In genomic region chr19:11044436-11044835, GRCh38 we compare ENCODE assay signal across 16 cellular contexts. TPM values are rescaled to one million over a fixed set of nuclear protein-coding genes. Genes with fewer than 3 reads are reported as not detected.
DNase-seq lines count a peak whose midpoint lies in the region; ATAC-seq and TF ChIP-seq lines count a peak whose summit lies in the region.
"Had no signal": no experiment of that assay in that cellular context is flagged by ENCODE, and none has a peak within 500 bp of the region (broad histone marks: within the 10 kb centered on the region; RNA-seq: fewer than 3 reads in every experiment).

No MANE protein-coding gene starts in this region.

- no peaks in the 10 kb centered on the region for H3K27me3 Mint-ChIP-seq in CD4-positive, alpha-beta T cell
- peaks cover 11% of the 10 kb centered on the region for H3K27me3 Mint-ChIP-seq in glutamatergic neuron (ENCODE audit: unreplicated experiment)

- no peak overlapping the region for H3K9ac ChIP-seq in SU-DHL-6 (ENCODE audit: low read length)

- H2AFZ ChIP-seq in SU-DHL-6 (ENCODE audit: low read depth, low read length, severe bottlenecking) = no peak overlapping the region

- H3K4me1 Mint-ChIP-seq in CD4-positive, alpha-beta T cell (ENCODE audit: low read depth) = peaks cover 21% of the 10 kb centered on the region
- H3K4me1 Mint-ChIP-seq in glutamatergic neuron (ENCODE audit: low read depth, unreplicated experiment) = no peaks in the 10 kb centered on the region

- no peaks in the 10 kb centered on the region for H3K9me3 ChIP-seq in CD4-positive, alpha-beta T cell (ENCODE audit: control insufficient read depth, low read length)
- no peaks in the 10 kb centered on the region for H3K9me3 ChIP-seq in SU-DHL-6 (ENCODE audit: insufficient read depth, low read length)
- H3K9me3 ChIP-seq: SJSA1 had no signal

- H3K9me3 Mint-ChIP-seq in CD4-positive, alpha-beta T cell = no peaks in the 10 kb centered on the region
- peaks cover 17% of the 10 kb centered on the region for H3K9me3 Mint-ChIP-seq in glutamatergic neuron (ENCODE audit: unreplicated experiment)

- H3F3A ChIP-seq in SU-DHL-6 (ENCODE audit: insufficient read depth) = peaks cover 49% of the 10 kb centered on the region

- peaks cover 17% of the 10 kb centered on the region for H3K36me3 ChIP-seq in SU-DHL-6 (ENCODE audit: low read length)

- ATAC-seq in CD4-positive, alpha-beta T cell (ENCODE audit: poor library complexity) = no peak
- ATAC-seq in HG03280 (IDR thresholded peaks at IDR 0.05; ENCODE audit: unreplicated experiment) = no peak
- ATAC-seq: K562 had no signal

- intact Hi-C loops in CD4-positive, alpha-beta T cell (cut with DNase I, micrococcal nuclease) = no loop called here

- no peak overlapping the region for H3K4me3 ChIP-seq in SU-DHL-6 (ENCODE audit: insufficient read depth, low read length, poor library complexity, severe bottlenecking)
- H3K4me3 ChIP-seq: K562, SJSA1 had no signal

- CTCF ChIA-PET in CD4-positive, alpha-beta T cell (lab: Charles Lee) = interaction anchor here (1.2 kb wide), 1 partner anchor 8 kb away, joined by 6 read pairs; no protein-coding TSS in a partner anchor

- H4K20me1 ChIP-seq in SU-DHL-6 (ENCODE audit: low read depth, low read length) = no peaks in the 10 kb centered on the region

- DNase-seq in CD4-positive, alpha-beta T cell = no peak
- no peak for DNase-seq in glutamatergic neuron
- DNase-seq in renal cortical epithelial cell (ENCODE audit: low read depth) = peak; percentile 7
- no peak for DNase-seq in activated CD4-positive, alpha-beta T cell treated with anti-CD3 and anti-CD28 coated beads for 4 hours
- no peak for DNase-seq in middle frontal gyrus (ENCODE audit: extremely low spot score, low spot score)
- DNase-seq: AML-193, DMS79 treated with DMSO at 0.1 percent for 48 hours, MV-4-11, NCI-H187 treated with DMSO at 0.1 percent for 48 hours, NCI-H226, NCI-H526 had no signal

- H3K79me2 ChIP-seq in SU-DHL-6 (ENCODE audit: insufficient read depth, low read length) = no peaks in the 10 kb centered on the region

- H3K9me2 ChIP-seq in SU-DHL-6 (replicated peaks; ENCODE audit: insufficient read depth, low read length) = no peaks in the 10 kb centered on the region

- POLR2A ChIA-PET in CD4-positive, alpha-beta T cell (lab: Charles Lee) = no interaction called here

- H3K27ac Mint-ChIP-seq in CD4-positive, alpha-beta T cell = peak overlapping the region; percentile 35
- H3K27ac Mint-ChIP-seq in glutamatergic neuron (ENCODE audit: unreplicated experiment) = peak overlapping the region; percentile 54

- no peak for TF ChIP-seq CTCF in CD4-positive, alpha-beta T cell (IDR thresholded peaks at IDR 0.05)
- TF ChIP-seq CTCF in SU-DHL-6 (IDR thresholded peaks at IDR 0.05; ENCODE audit: insufficient read depth, low read length, poor library complexity, severe bottlenecking) (no peak), glutamatergic neuron (IDR thresholded peaks at IDR 0.05; ENCODE audit: partially characterized antibody, unreplicated experiment) (no peak)

- no peak overlapping the region for H3K4me3 Mint-ChIP-seq in CD4-positive, alpha-beta T cell
- no peak overlapping the region for H3K4me3 Mint-ChIP-seq in glutamatergic neuron (ENCODE audit: unreplicated experiment)

- no peak overlapping the region for H3K4me2 ChIP-seq in SU-DHL-6 (ENCODE audit: low read depth, low read length, poor library complexity, severe bottlenecking)

- H3K27ac ChIP-seq in CD4-positive, alpha-beta T cell (ENCODE audit: low read depth, low read length) = no peak overlapping the region
- H3K27ac ChIP-seq in SU-DHL-6 (ENCODE audit: low read depth, low read length) = 0 out of 2 replicates have a peak overlapping the region, but pooled peaks have one; percentile 30
- H3K27ac ChIP-seq: C4-2B, SJSA1 had no signal

- H3K27me3 ChIP-seq in CD4-positive, alpha-beta T cell (ENCODE audit: control insufficient read depth, insufficient read depth, low read length) = no peaks in the 10 kb centered on the region
- H3K27me3 ChIP-seq in SU-DHL-6 (ENCODE audit: low read length) = no peaks in the 10 kb centered on the region
- H3K27me3 ChIP-seq: SJSA1 had no signal

- peaks cover 40% of the 10 kb centered on the region for H3K36me3 Mint-ChIP-seq in CD4-positive, alpha-beta T cell (ENCODE audit: low read depth)
- H3K36me3 Mint-ChIP-seq in glutamatergic neuron (ENCODE audit: unreplicated experiment) = peaks cover 7% of the 10 kb centered on the region

RNA-seq across cellular contexts. Expression of gene LDLR, which starts 44.8 kb away (rescaled TPM):
- 10 to 100 TPM; 32.5 to 34.0 TPM for total RNA-seq in CD4-positive, alpha-beta T cell
- 147 TPM for total RNA-seq in glutamatergic neuron (ENCODE audit: unreplicated experiment)
- 76.7 and 173 TPM in 2 replicates for total RNA-seq in renal cortical epithelial cell
